26 cellular contexts compared by ENCODE assay signal in genomic region chr7:12030116-12030515, GRCh38.
DNase-seq lines count a peak whose midpoint lies in the region; ATAC-seq, FAIRE-seq and TF ChIP-seq lines count a peak whose summit lies in the region.
"Had no signal": no experiment of that assay in that cellular context is flagged by ENCODE, and none has a peak within 500 bp of the region (broad histone marks: within the 10 kb centered on the region; RNA-seq: fewer than 3 reads in every experiment).

No MANE protein-coding gene starts in this region.

- no peak overlapping the region for H2BK15ac ChIP-seq in H1 (ENCODE audit: low read length)

- no peaks in the 10 kb centered on the region for H3K79me2 ChIP-seq in H1 (ENCODE audit: control insufficient read depth in 1 of 2, insufficient read depth in 2 of 2, low read length in 2 of 2)
- H3K79me2 ChIP-seq in HepG2 (ENCODE audit: insufficient read depth, low read length) = no peaks in the 10 kb centered on the region

- H3K9me3 ChIP-seq in H1 (ENCODE audit: insufficient read depth in 2 of 2, low read depth in 1 of 2, low read length in 1 of 2) (no peaks in the 10 kb centered on the region), HepG2 (ENCODE audit: low read length) (no peaks in the 10 kb centered on the region), right lobe of liver (no peaks in the 10 kb centered on the region)
- H3K9me3 ChIP-seq: esophagus muscularis mucosa, lower lobe of right lung, prostate gland, thoracic aorta had no signal

- H2AK5ac ChIP-seq in H1 (ENCODE audit: low read depth, low read length) = no peak overlapping the region

- H3K27me3 Mint-ChIP-seq in mesothelial cell of epicardium (ENCODE audit: low read depth) = no peaks in the 10 kb centered on the region

- no peak overlapping the region for H3K14ac ChIP-seq in H1 (ENCODE audit: insufficient read length)

- H2BK5ac ChIP-seq in H1 (ENCODE audit: low read depth, low read length) = 0 out of 2 replicates have a peak overlapping the region, but pooled peaks have one; percentile 12

- no peak overlapping the region for H3K56ac ChIP-seq in H1 (replicated peaks; ENCODE audit: insufficient read length, low read depth, low read length)

- peaks cover 15% of the 10 kb centered on the region for H3K9me3 Mint-ChIP-seq in mesothelial cell of epicardium
- H3K9me3 Mint-ChIP-seq: activated naive CD8-positive, alpha-beta T cell treated with anti-CD3 and anti-CD28 coated beads for 36 hours; naive thymus-derived CD4-positive, alpha-beta T cell; T-helper 1 cell treated with Interleukin-12 subunit alpha and Interleukin-12 subunit beta and Interleukin-4 antibody, amounts not matched to agents 30 μg/mL and 1 μg/mL, for 36 hours had no signal

- H3K27me3 ChIP-seq in H1 (replicated peaks in 1 of 4; ENCODE audit: control insufficient read depth in 3 of 4, extremely low read depth in 1 of 4, insufficient read depth in 3 of 4, low read length in 3 of 4) (no peaks in the 10 kb centered on the region), HepG2 (ENCODE audit: control insufficient read depth in 1 of 2, insufficient read depth in 2 of 2, low read length in 2 of 2) (no peaks in the 10 kb centered on the region), right lobe of liver (no peaks in the 10 kb centered on the region)
- H3K27me3 ChIP-seq: cardiac muscle cell, esophagus muscularis mucosa, heart left ventricle had no signal

- H3K27ac ChIP-seq in H1 (ENCODE audit: low read depth, low read length) (no peak overlapping the region), HepG2 (ENCODE audit: extremely low read length, insufficient read depth, low read length) (no peak overlapping the region), right lobe of liver (no peak overlapping the region)
- H3K27ac ChIP-seq: cardiac muscle cell, esophagus muscularis mucosa, heart left ventricle, lower lobe of right lung, prostate gland, thoracic aorta had no signal

- no peak overlapping the region for H2BK20ac ChIP-seq in H1 (ENCODE audit: low read length)

- no peaks in the 10 kb centered on the region for H3K79me1 ChIP-seq in H1 (ENCODE audit: low read depth, low read length)

- H3K27ac Mint-ChIP-seq in mesothelial cell of epicardium = peak overlapping the region; percentile 37
- H3K27ac Mint-ChIP-seq: activated naive CD8-positive, alpha-beta T cell treated with anti-CD3 and anti-CD28 coated beads for 36 hours; CD4-positive, alpha-beta memory T cell; naive thymus-derived CD4-positive, alpha-beta T cell; T-helper 1 cell treated with Interleukin-12 subunit alpha and Interleukin-12 subunit beta and Interleukin-4 antibody, amounts not matched to agents 30 μg/mL and 1 μg/mL, for 36 hours had no signal

- DNase-seq in AG10803 (ENCODE audit: low read depth) (peak; percentile 30), LHCN-M2 (ENCODE audit: low read depth) (peak; percentile 6), H1 (ENCODE audit: low read depth in 1 of 2, low spot score in 2 of 2) (no peak), mesothelial cell of epicardium (ENCODE audit: low spot score in 2 of 2, unreplicated experiment in 2 of 2) (no peak), NCI-H2107 treated with DMSO at 0.1 percent for 48 hours (lab: John Stamatoyannopoulos, UW; ENCODE audit: unreplicated experiment) (no peak), HepG2 (ENCODE audit: low spot score) (no peak), right lobe of liver (no peak), omental fat pad (ENCODE audit: low spot score) (no peak)
- DNase-seq: activated CD8-positive, alpha-beta memory T cell treated with anti-CD3 and anti-CD28 coated beads for 24 hours; activated naive CD8-positive, alpha-beta T cell treated with anti-CD3 and anti-CD28 coated beads for 36 hours; DMS79; HCEC 1CT; heart left ventricle; KG1; lower lobe of right lung; naive thymus-derived CD4-positive, alpha-beta T cell; NCI-H1092 treated with DMSO at 0.1 percent for 48 hours; NCI-H2081 treated with DMSO at 0.1 percent for 48 hours; NCI-H510A treated with DMSO at 0.1 percent for 48 hours; Right ventricle myocardium superior had no signal

- H3K9ac ChIP-seq in H1 (replicated peaks in 1 of 4; ENCODE audit: extremely low read depth in 1 of 4, low read depth in 3 of 4, low read length in 3 of 4) (no peak overlapping the region), HepG2 (ENCODE audit: insufficient read depth, low read depth, low read length) (no peak overlapping the region)

- CTCF ChIA-PET in H1 (lab: Charles Lee; ENCODE audit: partially characterized antibody) (no interaction called here), HepG2 (lab: Yijun Ruan, JAX; ENCODE audit: low intra/inter-chr PET ratio, low total read pairs) (no interaction called here)

- H2BK12ac ChIP-seq in H1 (ENCODE audit: low read depth, low read length) = peak overlapping the region; percentile 21; the same call in 1 of the 2 replicates

- no peak overlapping the region for H4K91ac ChIP-seq in H1 (replicated peaks; ENCODE audit: insufficient read length, low read length)

- H2BK120ac ChIP-seq in H1 (replicated peaks; ENCODE audit: low read depth, low read length) = no peak overlapping the region

- H4K20me1 ChIP-seq in H1 (replicated peaks in 1 of 2; ENCODE audit: control insufficient read depth in 1 of 2, insufficient read depth in 2 of 2, low read length in 2 of 2) (no peaks in the 10 kb centered on the region), HepG2 (ENCODE audit: insufficient read depth, low read length) (no peaks in the 10 kb centered on the region)

- POLR2A ChIA-PET in H1 (lab: Charles Lee; ENCODE audit: partially characterized antibody) = no interaction called here
- POLR2A ChIA-PET in HepG2 (lab: Yijun Ruan, JAX) = no interaction called here

- H3K4me1 ChIP-seq in H1 (replicated peaks in 1 of 4; ENCODE audit: control insufficient read depth in 3 of 4, insufficient read depth in 4 of 4, low read length in 3 of 4) (peaks cover 0 to 3% (median 0%) of the 10 kb centered on the region in 4 experiments; a peak in 1 of 7 replicates), HepG2 (ENCODE audit: insufficient read depth, low read length) (no peaks in the 10 kb centered on the region), right lobe of liver (no peaks in the 10 kb centered on the region)
- H3K4me1 ChIP-seq: esophagus muscularis mucosa, heart left ventricle, lower lobe of right lung, prostate gland had no signal

- TF ChIP-seq POLR2A in H1 (IDR thresholded peaks at IDR 0.05; ENCODE audit: control extremely low read depth in 1 of 2, low read depth in 2 of 2, low read length in 2 of 2) (no peak), HepG2 (IDR thresholded peaks at IDR 0.05; ENCODE audit: insufficient read depth in 1 of 2, low read depth in 2 of 2, low read length in 2 of 2) (no peak), right lobe of liver (IDR thresholded peaks at IDR 0.05) (no peak)

- no peak for FAIRE-seq in H1 (lab: Jason Lieb, UNC)
- FAIRE-seq in HepG2 (lab: Jason Lieb, UNC) = no peak

- H3K4me2 ChIP-seq in H1 (ENCODE audit: insufficient read depth in 1 of 2, low read depth in 2 of 2, low read length in 2 of 2) (no peak overlapping the region), HepG2 (ENCODE audit: low read depth, low read length) (no peak overlapping the region)

- no peak overlapping the region for H4K8ac ChIP-seq in H1 (ENCODE audit: extremely low read depth, insufficient read depth, low read length)

- H3K36me3 Mint-ChIP-seq in mesothelial cell of epicardium = no peaks in the 10 kb centered on the region
- H3K36me3 Mint-ChIP-seq: activated naive CD8-positive, alpha-beta T cell treated with anti-CD3 and anti-CD28 coated beads for 36 hours; CD4-positive, alpha-beta memory T cell; naive thymus-derived CD4-positive, alpha-beta T cell had no signal

- TF ChIP-seq EP300 in H1 (IDR thresholded peaks at IDR 0.05; ENCODE audit: borderline replicate concordance in 1 of 2, low read depth in 2 of 2, low read length in 2 of 2) (no peak), HepG2 (IDR thresholded peaks at IDR 0.05; ENCODE audit: low read depth in 2 of 2, low read length in 2 of 2) (no peak), HepG2 (CRISPR knock-in tag; IDR thresholded peaks at IDR 0.05; ENCODE audit: borderline replicate concordance) (no peak)

- no peak overlapping the region for H3K23ac ChIP-seq in H1 (ENCODE audit: insufficient read length)

- H2AFZ ChIP-seq in H1 (ENCODE audit: low read length) (peak overlapping the region; percentile 78; the same call in 1 of the 2 replicates), HepG2 (ENCODE audit: low read length) (no peak overlapping the region)

- ATAC-seq in HepG2 (no peak), right lobe of liver (no peak), omental fat pad (ENCODE audit: low FRiP score) (no peak)
- ATAC-seq: heart left ventricle; lower lobe of right lung; naive thymus-derived CD4-positive, alpha-beta T cell had no signal

- H3K18ac ChIP-seq in H1 (ENCODE audit: extremely low read depth, low read length) = no peak overlapping the region

- H3K4me3 ChIP-seq in AG10803 (ENCODE audit: low read length) = no peak overlapping the region
- no peak overlapping the region for H3K4me3 ChIP-seq in H1 (ENCODE audit: extremely low read depth in 1 of 4, insufficient read depth in 2 of 4, low read depth in 3 of 4, low read length in 4 of 4)
- no peak overlapping the region for H3K4me3 ChIP-seq in HepG2 (replicated peaks in 1 of 3; ENCODE audit: insufficient read depth in 1 of 3, low read depth in 2 of 3, low read length in 3 of 3)
- no peak overlapping the region for H3K4me3 ChIP-seq in right lobe of liver
- H3K4me3 ChIP-seq: cardiac muscle cell, esophagus muscularis mucosa, heart left ventricle, lower lobe of right lung, prostate gland, thoracic aorta had no signal

- WGBS in H1 (ENCODE audit: extremely low coverage in 1 of 2, insufficient coverage in 1 of 2, insufficient read length in 1 of 2, insufficient replicate concordance in 2 of 2, low coverage in 1 of 2, low lambda C conversion rate in 2 of 2, missing lambda C conversion rate in 1 of 2), 2 experiments = 85% methylated on average over 5 of the region's 5 CpGs; no CpG with 5 or more reads in 1 of the 2 experiments
- 33% methylated on average over 5 of the region's 5 CpGs for WGBS in HepG2 (ENCODE audit: low lambda C conversion rate)
- WGBS in right lobe of liver (ENCODE audit: insufficient coverage, low coverage, low lambda C conversion rate, missing lambda C conversion rate) = 39% methylated on average over 4 of the region's 5 CpGs

- intact Hi-C loops in HepG2 (cut with micrococcal nuclease; ENCODE audit: unreplicated experiment) (no loop called here), right lobe of liver (cut with DNase I) (no loop called here)

- H3K36me3 ChIP-seq in H1 (ENCODE audit: control insufficient read depth in 2 of 4, insufficient read depth in 4 of 4, low read length in 3 of 4) (no peaks in the 10 kb centered on the region), HepG2 (replicated peaks in 1 of 2; ENCODE audit: control insufficient read depth in 1 of 2, insufficient read depth in 2 of 2, low read length in 2 of 2) (no peaks in the 10 kb centered on the region), right lobe of liver (no peaks in the 10 kb centered on the region)
- H3K36me3 ChIP-seq: cardiac muscle cell, esophagus muscularis mucosa, heart left ventricle, lower lobe of right lung, prostate gland, thoracic aorta had no signal

- no peak overlapping the region for H4K5ac ChIP-seq in H1 (ENCODE audit: insufficient read length, low read depth, low read length)

- no peak for TF ChIP-seq RAD21 in H1 (IDR thresholded peaks at IDR 0.05 in 1 of 2, conservative IDR thresholded peaks at IDR 0.05 in 1 of 2; ENCODE audit: low read depth in 2 of 2, low read length in 2 of 2)
- no peak for TF ChIP-seq RAD21 in HepG2 (CRISPR knock-in tag; IDR thresholded peaks at IDR 0.05)

- no peak overlapping the region for H3K4me3 Mint-ChIP-seq in mesothelial cell of epicardium
- H3K4me3 Mint-ChIP-seq: activated naive CD8-positive, alpha-beta T cell treated with anti-CD3 and anti-CD28 coated beads for 36 hours; CD4-positive, alpha-beta memory T cell; naive thymus-derived CD4-positive, alpha-beta T cell; T-helper 1 cell treated with Interleukin-12 subunit alpha and Interleukin-12 subunit beta and Interleukin-4 antibody, amounts not matched to agents 30 μg/mL and 1 μg/mL, for 36 hours had no signal

- in situ Hi-C loops in HepG2 (cut with HindIII; ENCODE audit: extremely low pct_ligation_motif_present, low pct_unique_long_range_greater_than_20kb) = no loop called here

- peaks cover 12% of the 10 kb centered on the region for H3K4me1 Mint-ChIP-seq in mesothelial cell of epicardium
- H3K4me1 Mint-ChIP-seq: activated naive CD8-positive, alpha-beta T cell treated with anti-CD3 and anti-CD28 coated beads for 36 hours; CD4-positive, alpha-beta memory T cell had no signal

- no peak overlapping the region for H3K4ac ChIP-seq in H1 (replicated peaks; ENCODE audit: insufficient read length, low read depth, low read length)

- no peaks in the 10 kb centered on the region for H3K23me2 ChIP-seq in H1 (ENCODE audit: low read depth, low read length)

- BruUV-seq in HepG2 (replicated peaks; lab: Mats Ljungman, UMichigan) = no TSS peak

- TF ChIP-seq CTCF in AG10803 (conservative IDR thresholded peaks at IDR 0.05; ENCODE audit: low read length) (no peak), H1 (IDR thresholded peaks at IDR 0.05; ENCODE audit: control extremely low read depth in 1 of 3, insufficient read depth in 1 of 3, low read depth in 1 of 3, low read length in 3 of 3) (no peak), mesothelial cell of epicardium (IDR thresholded peaks at IDR 0.05; ENCODE audit: unreplicated experiment) (no peak), HepG2 (CRISPR knock-in tag; IDR thresholded peaks at IDR 0.05) (no peak), right lobe of liver (IDR thresholded peaks at IDR 0.05) (no peak), omental fat pad (IDR thresholded peaks at IDR 0.05) (no peak)

Comparison
In these comparisons a context has a peak if more than half of its experiments do, and no peak if none do; other contexts are left out.
1. DNase-seq: peak in AG10803 (single experiment) and LHCN-M2 (single experiment); none in H1 (0 of 2), mesothelial cell of epicardium (0 of 2), NCI-H2107 treated with DMSO at 0.1 percent for 48 hours (single experiment), HepG2 (single experiment), right lobe of liver (0 of 3) and omental fat pad (single experiment).